Comparison of ENCODE assay signal across 1 cellular context in genomic region chr2:178193823-178194599, GRCh38.
TF ChIP-seq lines count a peak whose summit lies in the region.

Gene OSBPL6 (plus strand): TSS chr2:178194512. CDS start chr2:178306185, 111,673 bp downstream.

TF ChIP-seq in K562, 482 proteins besides CTCF, POLR2A, EP300 and RAD21 (continued from another document and continues in another):
- no peak for TF ChIP-seq FOXK2 (conservative IDR thresholded peaks at IDR 0.05 in 1 of 2, IDR thresholded peaks at IDR 0.05 in 1 of 2; ENCODE audit: low read depth in 2 of 2)
- TF ChIP-seq MCM5 (IDR thresholded peaks at IDR 0.05; ENCODE audit: low read depth): no peak
- TF ChIP-seq TCF7L2 (IDR thresholded peaks at IDR 0.05; ENCODE audit: low read depth, low read length): no peak
- TF ChIP-seq ZSCAN32 (CRISPR knock-in tag; IDR thresholded peaks at IDR 0.05): no peak
- TF ChIP-seq SIN3B (IDR thresholded peaks at IDR 0.05; ENCODE audit: low read depth): no peak
- TF ChIP-seq PTBP1 (IDR thresholded peaks at IDR 0.05; ENCODE audit: low read depth, low read length): no peak
- TF ChIP-seq PBX2 (CRISPR knock-in tag; IDR thresholded peaks at IDR 0.05; ENCODE audit: low read depth): no peak
- TF ChIP-seq PBX2 (tag; conservative IDR thresholded peaks at IDR 0.05; ENCODE audit: low read depth): no peak
- TF ChIP-seq SLC30A9 (CRISPR knock-in tag; IDR thresholded peaks at IDR 0.05): no peak
- no peak for TF ChIP-seq FOXK1 (CRISPR knock-in tag; IDR thresholded peaks at IDR 0.05; ENCODE audit: borderline replicate concordance)
- peak; percentile 15 for TF ChIP-seq U2AF1 (optimal IDR thresholded peaks at IDR 0.05; ENCODE audit: low read depth, low read length)
- TF ChIP-seq JUN (IDR thresholded peaks at IDR 0.05; ENCODE audit: borderline replicate concordance, low read depth, low read length): no peak
- no peak for TF ChIP-seq JUN (CRISPR knock-in tag; IDR thresholded peaks at IDR 0.05; ENCODE audit: borderline replicate concordance)
- TF ChIP-seq POLR2AphosphoS5 (IDR thresholded peaks at IDR 0.05; ENCODE audit: control insufficient read depth, insufficient read depth, low read depth, low read length): peak; percentile 60
- no peak for TF ChIP-seq PTTG1 (tag; IDR thresholded peaks at IDR 0.05; ENCODE audit: low read depth)
- TF ChIP-seq CREB5 (CRISPR knock-in tag; IDR thresholded peaks at IDR 0.05): no peak
- TF ChIP-seq ATF4 (CRISPR knock-in tag; IDR thresholded peaks at IDR 0.05): no peak
- TF ChIP-seq NFATC3 (IDR thresholded peaks at IDR 0.05): no peak
- TF ChIP-seq ZNF75A (CRISPR knock-in tag; IDR thresholded peaks at IDR 0.05): no peak
- TF ChIP-seq GTF2F1 (IDR thresholded peaks at IDR 0.05; ENCODE audit: low read depth, low read length): no peak
- TF ChIP-seq TAF15 (IDR thresholded peaks at IDR 0.05; ENCODE audit: low read depth, low read length): no peak
- peak; percentile 6 for TF ChIP-seq KDM5B (IDR thresholded peaks at IDR 0.05; ENCODE audit: insufficient replicate concordance, low read depth, low read length)
- no peak for TF ChIP-seq THRAP3 (IDR thresholded peaks at IDR 0.05; ENCODE audit: borderline replicate concordance)
- TF ChIP-seq MECOM (CRISPR knock-in tag; IDR thresholded peaks at IDR 0.05): no peak
- TF ChIP-seq CBFB (CRISPR knock-in tag; IDR thresholded peaks at IDR 0.05): no peak
- TF ChIP-seq NR3C1 (CRISPR knock-in tag; IDR thresholded peaks at IDR 0.05): no peak; the same call in 1 of the 2 replicates
- TF ChIP-seq PCBP1 (IDR thresholded peaks at IDR 0.05; ENCODE audit: low read depth, low read length, poor library complexity, severe bottlenecking): no peak
- TF ChIP-seq HSF4 (CRISPR knock-in tag; IDR thresholded peaks at IDR 0.05; ENCODE audit: borderline replicate concordance): no peak
- TF ChIP-seq HMG20B (CRISPR knock-in tag; IDR thresholded peaks at IDR 0.05): no peak
- TF ChIP-seq NCOA4 (IDR thresholded peaks at IDR 0.05; ENCODE audit: partially characterized antibody): no peak
- no peak for TF ChIP-seq KAT8 (IDR thresholded peaks at IDR 0.05; ENCODE audit: low read depth)
- no peak for TF ChIP-seq ZNF384 (IDR thresholded peaks at IDR 0.05; ENCODE audit: low read depth, low read length)
- TF ChIP-seq RBM14 (IDR thresholded peaks at IDR 0.05; ENCODE audit: borderline replicate concordance, insufficient read depth, low read depth, low read length): no peak
- TF ChIP-seq HNRNPK (IDR thresholded peaks at IDR 0.05; ENCODE audit: low read depth, low read length, poor library complexity, severe bottlenecking): no peak
- no peak for TF ChIP-seq TEAD1 (CRISPR knock-in tag; IDR thresholded peaks at IDR 0.05)
- TF ChIP-seq PRMT5 (CRISPR knock-in tag; IDR thresholded peaks at IDR 0.05): no peak
- TF ChIP-seq ZNF280A (IDR thresholded peaks at IDR 0.05; ENCODE audit: low read depth, partially characterized antibody): no peak
- TF ChIP-seq RCOR1 (IDR thresholded peaks at IDR 0.05; ENCODE audit: borderline replicate concordance in 1 of 2, low read depth in 2 of 2, low read length in 2 of 2): no peak
- no peak for TF ChIP-seq CREB3 (tag; conservative IDR thresholded peaks at IDR 0.05; ENCODE audit: low read depth)
- TF ChIP-seq ZBTB7A (IDR thresholded peaks at IDR 0.05; ENCODE audit: borderline replicate concordance, control insufficient read depth, low read depth, low read length): peak; percentile 95; the same call in 1 of the 2 replicates
- TF ChIP-seq AFF1 (IDR thresholded peaks at IDR 0.05; ENCODE audit: low read depth in 1 of 2, partially characterized antibody in 2 of 2): no peak
- no peak for TF ChIP-seq ZNF318 (IDR thresholded peaks at IDR 0.05; ENCODE audit: borderline replicate concordance in 1 of 2, low read depth in 1 of 2)
- TF ChIP-seq FUS (optimal IDR thresholded peaks at IDR 0.05; ENCODE audit: low read depth, low read length): no peak
- peak; percentile 68; the same call in 1 of the 2 replicates for TF ChIP-seq MTA3 (IDR thresholded peaks at IDR 0.05; ENCODE audit: borderline replicate concordance)
